In the genomic region with DNA sequence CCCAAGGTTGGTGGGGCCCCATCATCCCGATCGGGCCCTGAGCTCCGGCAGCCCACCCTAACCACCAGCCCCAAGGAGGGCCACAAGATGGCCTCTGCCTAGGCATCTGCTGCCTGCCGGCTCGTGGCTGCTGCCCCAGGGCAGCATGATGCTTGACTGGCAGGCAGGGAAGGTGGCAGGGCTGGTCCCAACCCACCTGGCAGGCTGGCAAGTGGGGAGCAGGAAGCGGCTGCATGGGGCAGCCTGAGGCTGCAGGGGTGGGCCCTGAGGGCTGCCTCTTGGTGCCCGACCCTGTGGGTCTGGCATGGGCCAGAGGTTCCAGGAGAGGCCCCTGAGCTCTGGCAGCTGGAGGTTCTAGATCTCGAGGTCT, we compare ENCODE assay signal across 1 cellular context.
TF ChIP-seq lines count a peak whose summit lies in the region.

No MANE protein-coding gene starts in this region.

TF ChIP-seq in HCT116, 20 proteins besides CTCF, POLR2A, EP300 and RAD21 (continued from another document):
- TF ChIP-seq, protein P1, sequence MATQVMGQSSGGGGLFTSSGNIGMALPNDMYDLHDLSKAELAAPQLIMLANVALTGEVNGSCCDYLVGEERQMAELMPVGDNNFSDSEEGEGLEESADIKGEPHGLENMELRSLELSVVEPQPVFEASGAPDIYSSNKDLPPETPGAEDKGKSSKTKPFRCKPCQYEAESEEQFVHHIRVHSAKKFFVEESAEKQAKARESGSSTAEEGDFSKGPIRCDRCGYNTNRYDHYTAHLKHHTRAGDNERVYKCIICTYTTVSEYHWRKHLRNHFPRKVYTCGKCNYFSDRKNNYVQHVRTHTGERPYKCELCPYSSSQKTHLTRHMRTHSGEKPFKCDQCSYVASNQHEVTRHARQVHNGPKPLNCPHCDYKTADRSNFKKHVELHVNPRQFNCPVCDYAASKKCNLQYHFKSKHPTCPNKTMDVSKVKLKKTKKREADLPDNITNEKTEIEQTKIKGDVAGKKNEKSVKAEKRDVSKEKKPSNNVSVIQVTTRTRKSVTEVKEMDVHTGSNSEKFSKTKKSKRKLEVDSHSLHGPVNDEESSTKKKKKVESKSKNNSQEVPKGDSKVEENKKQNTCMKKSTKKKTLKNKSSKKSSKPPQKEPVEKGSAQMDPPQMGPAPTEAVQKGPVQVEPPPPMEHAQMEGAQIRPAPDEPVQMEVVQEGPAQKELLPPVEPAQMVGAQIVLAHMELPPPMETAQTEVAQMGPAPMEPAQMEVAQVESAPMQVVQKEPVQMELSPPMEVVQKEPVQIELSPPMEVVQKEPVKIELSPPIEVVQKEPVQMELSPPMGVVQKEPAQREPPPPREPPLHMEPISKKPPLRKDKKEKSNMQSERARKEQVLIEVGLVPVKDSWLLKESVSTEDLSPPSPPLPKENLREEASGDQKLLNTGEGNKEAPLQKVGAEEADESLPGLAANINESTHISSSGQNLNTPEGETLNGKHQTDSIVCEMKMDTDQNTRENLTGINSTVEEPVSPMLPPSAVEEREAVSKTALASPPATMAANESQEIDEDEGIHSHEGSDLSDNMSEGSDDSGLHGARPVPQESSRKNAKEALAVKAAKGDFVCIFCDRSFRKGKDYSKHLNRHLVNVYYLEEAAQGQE (IDR thresholded peaks at IDR 0.05; ENCODE audit: low read depth) = no peak
- TF ChIP-seq POLR2AphosphoS5 (IDR thresholded peaks at IDR 0.05; ENCODE audit: low read depth, low read length) (no peak), EZH2 (IDR thresholded peaks at IDR 0.05) (no peak)
